8 cellular contexts compared by ENCODE assay signal in genomic region chr6:7108196-7108963, GRCh38. TPM values are rescaled to one million over a fixed set of nuclear protein-coding genes. Genes with fewer than 3 reads are reported as not detected.
A peak's percentile ranks its signal among the peaks of the same experiment; 100 is the strongest.
DNase-seq lines count a peak whose midpoint lies in the region; ATAC-seq and TF ChIP-seq lines count a peak whose summit lies in the region.

No MANE protein-coding gene starts in this region.

- TF ChIP-seq CTCF in CD14-positive monocyte (IDR thresholded peaks at IDR 0.05) (no peak), omental fat pad (IDR thresholded peaks at IDR 0.05) (no peak)

- H3K4me3 Mint-ChIP-seq in CD14-positive monocyte, result peak overlapping the region; percentile 95 to 97

- intact Hi-C loops in CD14-positive monocyte (cut with micrococcal nuclease), result loop anchor here (5.0 to 10.0 kb wide), 5 partner anchors 34 to 94 kb away; no protein-coding TSS in a partner anchor

- H3K27ac Mint-ChIP-seq in CD14-positive monocyte, result peak overlapping the region; percentile 92 to 98 (median 93)

- no peaks in the 10 kb centered on the region for H3K9me3 Mint-ChIP-seq in CD14-positive monocyte

- peaks cover 0 to 7% of the 10 kb centered on the region in 2 donors for H3K36me3 Mint-ChIP-seq in CD14-positive monocyte

- peaks cover 46% of the 10 kb centered on the region for H3K4me1 Mint-ChIP-seq in CD14-positive monocyte

- ATAC-seq in GM21619 (IDR thresholded peaks at IDR 0.05; ENCODE audit: unreplicated experiment) (peak; percentile 10), omental fat pad (ENCODE audit: low FRiP score) (peak; percentile 45), HG03025 (IDR thresholded peaks at IDR 0.05; ENCODE audit: low FRiP score, unreplicated experiment) (no peak)

- DNase-seq in CD14-positive monocyte (ENCODE audit: low spot score) (no peak), OCI-M1 (lab: John Stamatoyannopoulos, UW) (peak; percentile 56), germinal center (ENCODE audit: low spot score) (peak; percentile 54), omental fat pad (ENCODE audit: low spot score) (no peak), occipital lobe (lab: John Stamatoyannopoulos, UW) (no peak)
- DNase-seq in activated gamma-delta T cell treated with anti-CD3 and anti-CD28 coated beads, Interleukin-2, amount 50 U/mL, for 16 hours (ENCODE audit: low read depth), result peak; percentile 16

- H3K27me3 Mint-ChIP-seq in CD14-positive monocyte (ENCODE audit: low read depth in 3 of 3), result no peaks in the 10 kb centered on the region

RNA-seq across cellular contexts. Expression of gene RREB1, which starts 0.6 kb away (rescaled TPM):
- polyA plus RNA-seq in CD14-positive monocyte, result 1 to 10 TPM; 2.1 to 5.6 TPM
- 10 to 100 TPM; 24.9 to 48.1 (median 40.6) TPM for total RNA-seq in omental fat pad
- total RNA-seq in occipital lobe, result 1.4 TPM

Comparison
In these comparisons a context has a peak if more than half of its experiments do, and no peak if none do; other contexts are left out.
1. DNase-seq: peak in OCI-M1 (single experiment), activated gamma-delta T cell treated with anti-CD3 and anti-CD28 coated beads, Interleukin-2, amount 50 U/mL, for 16 hours (single experiment) and germinal center (single experiment); none in CD14-positive monocyte (single experiment), omental fat pad (single experiment) and occipital lobe (single experiment).
2. RNA of gene RREB1, which starts 0.6 kb away (total RNA-seq): 24.9 to 48.1 TPM in omental fat pad; 1.4 TPM in occipital lobe (single experiment); every median in the first group is over 10 times any median in the second.